In the genomic region with DNA sequence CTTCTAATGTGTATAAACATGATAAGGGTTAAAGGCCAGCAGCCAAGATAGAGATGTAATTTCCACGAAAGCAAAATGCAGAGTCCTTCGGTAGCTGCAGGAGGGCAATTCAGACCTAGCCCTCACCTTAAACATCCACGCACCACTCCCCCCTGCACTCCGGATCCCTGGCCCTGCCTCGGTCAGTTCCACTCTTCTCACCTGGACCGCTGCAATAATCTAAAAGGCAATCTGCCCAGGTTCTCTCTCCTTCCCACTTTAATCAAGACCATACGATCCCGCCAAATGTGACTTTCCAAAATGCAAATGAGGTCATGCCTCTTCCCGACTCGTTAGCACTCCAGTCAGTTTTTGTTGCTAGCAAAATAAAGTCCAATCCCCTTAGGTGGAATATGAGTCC, we compare ENCODE assay signal across 24 cellular contexts.
"Had no signal": no experiment of that assay in that cellular context is flagged by ENCODE, and none has a peak within 500 bp of the region (broad histone marks: within the 10 kb centered on the region; RNA-seq: fewer than 3 reads in every experiment).

No MANE protein-coding gene starts in this region.

- DNase-seq: effector memory CD4-positive, alpha-beta T cell; erythroblast; esophagus squamous epithelium; foreskin melanocyte; glutamatergic neuron; heart right ventricle; hippocampal formation; kidney glomerular epithelial cell; left colon; left ventricle myocardium superior; lower lobe of right lung; naive thymus-derived CD8-positive, alpha-beta T cell; nephron progenitor cell; nucleus accumbens; ovary; psoas muscle; right cardiac atrium; sigmoid colon; stimulated activated CD4-positive, alpha-beta T cell treated with anti-CD3 and anti-CD28 coated beads, Interleukin-2, amount 100 ng/mL, for 24 hours; stimulated activated CD4-positive, alpha-beta T cell treated with anti-CD3 and anti-CD28 coated beads, Interleukin-4, amount 100 ng/mL, for 24 hours; stimulated activated naive CD8-positive, alpha-beta T cell treated with anti-CD3 and anti-CD28 coated beads, Interleukin-15, Interleukin-2, amounts not matched to agents 100 U/mL and 50 U/mL, for 24 hours; substantia nigra; testis had no signal

- ATAC-seq: heart right ventricle; left colon; left ventricle myocardium superior; lower lobe of right lung; naive thymus-derived CD8-positive, alpha-beta T cell; psoas muscle; right cardiac atrium; stimulated activated effector memory CD8-positive, alpha-beta T cell treated with anti-CD3 and anti-CD28 coated beads, Interleukin-12 subunit alpha, Interleukin-12 subunit beta, amount 100 ng/mL, for 72 hours; stimulated activated naive CD8-positive, alpha-beta T cell treated with anti-CD3 and anti-CD28 coated beads, Interleukin-15, Interleukin-2, amounts not matched to agents 100 U/mL and 50 U/mL, for 24 hours had no signal
